In the genomic region with DNA sequence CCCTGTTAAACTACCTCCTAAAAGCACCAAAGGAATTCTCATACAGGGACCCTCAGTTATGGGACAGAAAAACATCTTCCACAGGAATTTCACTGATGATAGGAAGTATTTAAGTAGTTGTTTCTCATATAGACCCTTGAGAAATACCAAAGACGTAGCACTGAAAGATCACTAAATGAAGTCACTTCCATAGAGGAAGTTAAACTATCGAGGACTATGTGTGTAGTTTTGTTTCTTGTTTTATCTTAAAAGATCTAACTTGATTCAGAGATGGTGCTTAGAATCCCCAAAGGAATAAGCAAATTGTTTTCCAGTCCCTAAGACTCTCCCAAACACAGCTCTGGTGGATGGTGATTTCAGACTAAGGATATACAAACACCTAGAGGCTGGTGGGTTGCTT, we compare ENCODE assay signal across 9 cellular contexts.
DNase-seq lines count a peak whose midpoint lies in the region; ATAC-seq and TF ChIP-seq lines count a peak whose summit lies in the region.
"Had no signal": no experiment of that assay in that cellular context is flagged by ENCODE, and none has a peak within 500 bp of the region (broad histone marks: within the 10 kb centered on the region; RNA-seq: fewer than 3 reads in every experiment).

No MANE protein-coding gene starts in this region.

- intact Hi-C loops in mammary epithelial cell (cut with micrococcal nuclease): loop anchor here (1.0 to 10.0 kb wide), 4 partner anchors 21 to 1926 kb away; a partner anchor contains a TSS

- H3K9me3 Mint-ChIP-seq in CD8-positive, alpha-beta memory T cell: no peaks in the 10 kb centered on the region

- no peaks in the 10 kb centered on the region for H3K27me3 ChIP-seq in CD8-positive, alpha-beta memory T cell (ENCODE audit: insufficient read depth, low read length, poor library complexity, severe bottlenecking)
- H3K27me3 ChIP-seq in mammary epithelial cell (ENCODE audit: insufficient read depth, low read length): no peaks in the 10 kb centered on the region

- H3K36me3 ChIP-seq in CD8-positive, alpha-beta memory T cell (ENCODE audit: insufficient read depth, low read length): peaks cover 3% of the 10 kb centered on the region
- no peaks in the 10 kb centered on the region for H3K36me3 ChIP-seq in mammary epithelial cell (ENCODE audit: insufficient read depth, low read length)

- DNase-seq in CD8-positive, alpha-beta memory T cell: no peak
- DNase-seq in mammary epithelial cell: no peak
- no peak for DNase-seq in iPS-NIHi7 (ENCODE audit: extremely low spot score)
- DNase-seq in DMS79 treated with DMSO at 0.1 percent for 48 hours (lab: John Stamatoyannopoulos, UW): no peak
- no peak for DNase-seq in hypothalamus (lab: John Stamatoyannopoulos, UW)
- DNase-seq in NCI-H2081 treated with DMSO at 0.1 percent for 48 hours (lab: John Stamatoyannopoulos, UW): no peak
- DNase-seq: mesendoderm had no signal

- in situ Hi-C loops in mammary epithelial cell (cut with MboI; ENCODE audit: low sequenced_read_pairs in 2 of 2): no loop called here

- CTCF ChIA-PET in CD8-positive, alpha-beta memory T cell (lab: Charles Lee): interaction anchor here (1.3 kb wide), 2 partner anchors 19 to 27 kb away, joined by 3 read pairs; no protein-coding TSS in a partner anchor
- CTCF ChIA-PET in mammary epithelial cell (lab: Charles Lee; ENCODE audit: low non-redundant PET): interaction anchor here (0.6 kb wide), 1 partner anchor 48 kb away, joined by 3 read pairs; no protein-coding TSS in a partner anchor

- peak overlapping the region in 3 of 7 donors; percentile 6 to 61 (median 12) for H3K4me3 Mint-ChIP-seq in CD8-positive, alpha-beta memory T cell

- H3K9ac ChIP-seq in mammary epithelial cell (ENCODE audit: insufficient read depth, low read length): peak overlapping the region; percentile 62

- peaks cover 82% of the 10 kb centered on the region for H3K4me1 ChIP-seq in CD8-positive, alpha-beta memory T cell (ENCODE audit: insufficient read depth, low read length)
- H3K4me1 ChIP-seq in mammary epithelial cell (ENCODE audit: insufficient read depth, low read length): peaks cover 24% of the 10 kb centered on the region

- H3K4me3 ChIP-seq in CD8-positive, alpha-beta memory T cell (ENCODE audit: low read length): no peak overlapping the region
- H3K4me3 ChIP-seq in mammary epithelial cell (replicated peaks in 1 of 3; ENCODE audit: insufficient read depth in 1 of 3, low read depth in 2 of 3, low read length in 3 of 3): no peak overlapping the region

- H3K79me2 ChIP-seq in mammary epithelial cell (ENCODE audit: insufficient read depth, low read length): peaks cover 50% of the 10 kb centered on the region

- POLR2A ChIA-PET in CD8-positive, alpha-beta memory T cell (lab: Charles Lee): no interaction called here

- H4K20me1 ChIP-seq in mammary epithelial cell (ENCODE audit: insufficient read depth, low read length): no peaks in the 10 kb centered on the region

- WGBS in mammary epithelial cell (ENCODE audit: low coverage, missing lambda C conversion rate): 96% methylated on average over 2 of the region's 2 CpGs

- H2AFZ ChIP-seq in mammary epithelial cell (ENCODE audit: low read depth, low read length): no peak overlapping the region

- dilution Hi-C loops in mammary epithelial cell (cut with HindIII; ENCODE audit: low sequenced_read_pairs): no loop called here

- H3K27ac ChIP-seq in CD8-positive, alpha-beta memory T cell (ENCODE audit: low read depth, low read length): no peak overlapping the region
- peak overlapping the region; percentile 72 for H3K27ac ChIP-seq in mammary epithelial cell (ENCODE audit: insufficient read depth, low read depth, low read length)

- TF ChIP-seq CTCF in mammary epithelial cell (conservative IDR thresholded peaks at IDR 0.05 in 1 of 2, IDR thresholded peaks at IDR 0.05 in 1 of 2; ENCODE audit: extremely low read depth in 1 of 2, insufficient read depth in 1 of 2, low read depth in 1 of 2, low read length in 2 of 2): no peak

- ATAC-seq in GM19395 (IDR thresholded peaks at IDR 0.05; ENCODE audit: unreplicated experiment): peak; percentile 33
- ATAC-seq in HG03103 (IDR thresholded peaks at IDR 0.05; ENCODE audit: low read depth, unreplicated experiment): peak; percentile 29

- peaks cover 5 to 39% (median 11%) of the 10 kb centered on the region in 3 donors for H3K36me3 Mint-ChIP-seq in CD8-positive, alpha-beta memory T cell

- no TSS peak for BruUV-seq in mammary epithelial cell (replicated peaks; lab: Mats Ljungman, UMichigan)

- H3K27ac Mint-ChIP-seq in CD8-positive, alpha-beta memory T cell: peak overlapping the region in 7 of 8 donors; percentile 37 to 89 (median 82)

- H3K27me3 Mint-ChIP-seq in CD8-positive, alpha-beta memory T cell: peaks cover 0 to 2% of the 10 kb centered on the region in 2 donors

- H3K4me1 Mint-ChIP-seq in CD8-positive, alpha-beta memory T cell: peaks cover 71 to 93% (median 91%) of the 10 kb centered on the region in 3 donors

- no peaks in the 10 kb centered on the region for H3K9me3 ChIP-seq in CD8-positive, alpha-beta memory T cell (ENCODE audit: low read length)
- H3K9me3 ChIP-seq in mammary epithelial cell (replicated peaks; ENCODE audit: insufficient read depth, low read length): no peaks in the 10 kb centered on the region

- peak overlapping the region; percentile 71 for H3K4me2 ChIP-seq in mammary epithelial cell (ENCODE audit: insufficient read depth, low read depth, low read length)
